ENCODE assay signal across 28 cellular contexts in genomic region chr16:48817032-48817431, GRCh38.
"Had no signal": no experiment of that assay in that cellular context is flagged by ENCODE, and none has a peak within 500 bp of the region (broad histone marks: within the 10 kb centered on the region; RNA-seq: fewer than 3 reads in every experiment).

No MANE protein-coding gene starts in this region.

- H3K9me3 ChIP-seq: ovary, psoas muscle, suprapubic skin, testis, tibial artery, transverse colon, upper lobe of right lung, uterus had no signal

- H3K79me2 ChIP-seq: parathyroid adenoma had no signal

- H3K9ac ChIP-seq: neural progenitor cell, parathyroid adenoma had no signal

- ATAC-seq: natural killer cell; psoas muscle; right cardiac atrium; sciatic nerve; stimulated activated memory B cell treated with anti-CD40 and anti-IgM and Interleukin-4, amounts not matched to agents 10 μg/mL and 1 μg/mL and 100 μg/mL, for 72 hours; stimulated activated naive CD8-positive, alpha-beta T cell treated with anti-CD3 and anti-CD28 coated beads, Interleukin-15, amount 100 ng/mL, for 72 hours; stimulated activated naive CD8-positive, alpha-beta T cell treated with anti-CD3 and anti-CD28 coated beads, Interleukin-15, Interleukin-2, amounts not matched to agents 100 U/mL and 50 U/mL, for 24 hours; upper lobe of right lung had no signal

- H3K27me3 ChIP-seq: ovary, testis, upper lobe of right lung, uterus had no signal

- H3K4me1 ChIP-seq: parathyroid adenoma, psoas muscle, spleen, suprapubic skin, testis, tibial artery, transverse colon, upper lobe of right lung, uterus had no signal

- H3K36me3 ChIP-seq: neural progenitor cell, ovary, spleen, suprapubic skin, tibial artery, transverse colon, upper lobe of right lung, uterus had no signal

- H3K4me3 ChIP-seq: neural progenitor cell, ovary, psoas muscle, skin epidermis, smooth muscle cell, spleen, suprapubic skin, testis, tibial artery, transverse colon, upper lobe of right lung, uterus had no signal

- H3K4me2 ChIP-seq: neural progenitor cell, smooth muscle cell had no signal

- DNase-seq: natural killer cell; occipital lobe; ovary; posterior cingulate gyrus; psoas muscle; right cardiac atrium; spleen; stimulated activated CD4-positive, alpha-beta T cell treated with anti-CD3 and anti-CD28 coated beads, Interleukin-12 subunit alpha, Interleukin-12 subunit beta, amount 100 ng/mL, for 4 hours; stimulated activated CD4-positive, alpha-beta T cell treated with anti-CD3 and anti-CD28 coated beads, Interleukin-1b, Interleukin-23, amount 100 ng/mL, for 48 hours; stimulated activated CD4-positive, alpha-beta T cell treated with anti-CD3 and anti-CD28 coated beads, Interleukin-4, amount 100 ng/mL, for 1 hour; stimulated activated CD4-positive, alpha-beta T cell treated with anti-CD3 and anti-CD28 coated beads, Interleukin-4, amount 100 ng/mL, for 4 hours; stimulated activated CD8-positive, alpha-beta memory T cell treated with anti-CD3 and anti-CD28 coated beads, Interleukin-4, amount 100 ng/mL, for 48 hours; stimulated activated naive CD4-positive, alpha-beta T cell; stimulated activated naive CD8-positive, alpha-beta T cell treated with anti-CD3 and anti-CD28 coated beads, Interleukin-15, amount 100 ng/mL, for 72 hours; stimulated activated naive CD8-positive, alpha-beta T cell treated with anti-CD3 and anti-CD28 coated beads, Interleukin-15, Interleukin-2, amounts not matched to agents 100 U/mL and 50 U/mL, for 24 hours; substantia nigra; testis; tibial artery; transverse colon; upper lobe of right lung; uterus had no signal

- H3K27ac ChIP-seq: neural progenitor cell, ovary, parathyroid adenoma, psoas muscle, skin epidermis, spleen, suprapubic skin, testis, tibial artery, transverse colon, upper lobe of right lung, uterus had no signal

- H2AFZ ChIP-seq: neural progenitor cell, parathyroid adenoma had no signal
